Comparison of ENCODE assay signal across 19 cellular contexts in genomic region chr5:58961631-58962280, GRCh38.
A peak's percentile ranks its signal among the peaks of the same experiment; 100 is the strongest.
DNase-seq lines count a peak whose midpoint lies in the region; ATAC-seq and TF ChIP-seq lines count a peak whose summit lies in the region.
"Had no signal": no experiment of that assay in that cellular context is flagged by ENCODE, and none has a peak within 500 bp of the region (broad histone marks: within the 10 kb centered on the region; RNA-seq: fewer than 3 reads in every experiment).

No MANE protein-coding gene starts in this region.

- DNase-seq in T-helper 2 cell (no peak), HEK293T (ENCODE audit: extremely low spot score) (no peak), left lobe of liver (ENCODE audit: low spot score) (no peak)
- DNase-seq: activated CD4-positive, alpha-beta T cell treated with anti-CD3 and anti-CD28 coated beads for 48 hours; COR-L47; dermis blood vessel endothelial cell; GM23248; lower lobe of right lung; naive B cell; NCI-H510A; SJCRH30; stimulated activated CD4-positive, alpha-beta T cell treated with anti-CD3 and anti-CD28 coated beads, Interleukin-15, amount 100 ng/mL, for 24 hours had no signal

- ATAC-seq in GM18502 (IDR thresholded peaks at IDR 0.05; ENCODE audit: poor library complexity, unreplicated experiment) (peak; percentile 82), GM19397 (IDR thresholded peaks at IDR 0.05; ENCODE audit: unreplicated experiment) (peak; percentile 58), HG02798 (IDR thresholded peaks at IDR 0.05; ENCODE audit: poor library complexity, unreplicated experiment) (peak; percentile 87), HG03469 (IDR thresholded peaks at IDR 0.05; ENCODE audit: unreplicated experiment) (peak; percentile 78), HG02642 (IDR thresholded peaks at IDR 0.05; ENCODE audit: poor library complexity, unreplicated experiment) (no peak), left lobe of liver (no peak)
- ATAC-seq: activated naive CD4-positive, alpha-beta T cell treated with anti-CD3 and anti-CD28 coated beads, Interleukin-2, amount 50 U/mL, for 72 hours; esophagus mucosa; lower lobe of right lung had no signal

- CTCF ChIA-PET in HEK293T (lab: Yijun Ruan, JAX): no interaction called here

- POLR2A ChIA-PET in HEK293T (lab: Yijun Ruan, JAX): no interaction called here

TF ChIP-seq in HEK293T, 16 proteins besides CTCF, POLR2A, EP300 and RAD21:
- no peak for TF ChIP-seq SP1 (IDR thresholded peaks at IDR 0.05)
- TF ChIP-seq ZNF384 (IDR thresholded peaks at IDR 0.05): no peak
- no peak for TF ChIP-seq FOXA1 (IDR thresholded peaks at IDR 0.05)
- no peak for TF ChIP-seq TARDBP (IDR thresholded peaks at IDR 0.05)
- TF ChIP-seq SUZ12 (IDR thresholded peaks at IDR 0.05): no peak
- TF ChIP-seq FOXM1 (IDR thresholded peaks at IDR 0.05; ENCODE audit: borderline replicate concordance): no peak
- TF ChIP-seq ARNT (IDR thresholded peaks at IDR 0.05): no peak
- TF ChIP-seq BHLHE40 (IDR thresholded peaks at IDR 0.05; ENCODE audit: borderline replicate concordance): no peak
- TF ChIP-seq NFRKB (IDR thresholded peaks at IDR 0.05): no peak
- TF ChIP-seq HDGF (IDR thresholded peaks at IDR 0.05; ENCODE audit: borderline replicate concordance): no peak
- TF ChIP-seq FOXK2 (IDR thresholded peaks at IDR 0.05): no peak
- no peak for TF ChIP-seq ELF4 (IDR thresholded peaks at IDR 0.05)
- no peak for TF ChIP-seq PKNOX1 (IDR thresholded peaks at IDR 0.05)
- TF ChIP-seq LEF1 (IDR thresholded peaks at IDR 0.05; ENCODE audit: borderline replicate concordance): no peak
- TF ChIP-seq CTBP1 (IDR thresholded peaks at IDR 0.05; ENCODE audit: borderline replicate concordance): no peak
TF ChIP-seq in HEK293T: peak in this region for 0.

Comparison
In these comparisons a context has a peak if more than half of its experiments do, and no peak if none do; other contexts are left out.
1. ATAC-seq: peak in GM18502 (single experiment), GM19397 (single experiment), HG02798 (single experiment) and HG03469 (single experiment); none in HG02642 (single experiment) and left lobe of liver (single experiment).